ENCODE assay signal across 10 cellular contexts in genomic region chr7:43977525-43977924, GRCh38. TPM values are rescaled to one million over a fixed set of nuclear protein-coding genes. Genes with fewer than 3 reads are reported as not detected.
"Had no signal": no experiment of that assay in that cellular context is flagged by ENCODE, and none has a peak within 500 bp of the region (broad histone marks: within the 10 kb centered on the region; RNA-seq: fewer than 3 reads in every experiment).

No MANE protein-coding gene starts in this region.

- ATAC-seq: HCT116, HepG2 had no signal

- H3K4me1 ChIP-seq: HAP-1 had no signal

- DNase-seq: GM23248, GOT3, H7, KG1 had no signal

- H3K36me3 ChIP-seq: HAP-1 had no signal

- H3K27ac Mint-ChIP-seq: IgD-negative memory B cell had no signal

- H3K27ac ChIP-seq: GM23248 had no signal

- H3K4me3 ChIP-seq: GM23248, HAP-1 had no signal

- H3K9ac ChIP-seq: GM23248 had no signal

- H3K27me3 Mint-ChIP-seq: IgD-negative memory B cell had no signal

- H3K36me3 Mint-ChIP-seq: IgD-negative memory B cell had no signal

- H3K9me3 ChIP-seq: HAP-1 had no signal

RNA-seq across cellular contexts. Expression of gene SPDYE1, which starts 20.2 kb away (rescaled TPM):
- total RNA-seq: GM23248, H4, H7, HepG2, HT-29 had no signal
